Comparison of ENCODE assay signal across 22 cellular contexts in the genomic region with DNA sequence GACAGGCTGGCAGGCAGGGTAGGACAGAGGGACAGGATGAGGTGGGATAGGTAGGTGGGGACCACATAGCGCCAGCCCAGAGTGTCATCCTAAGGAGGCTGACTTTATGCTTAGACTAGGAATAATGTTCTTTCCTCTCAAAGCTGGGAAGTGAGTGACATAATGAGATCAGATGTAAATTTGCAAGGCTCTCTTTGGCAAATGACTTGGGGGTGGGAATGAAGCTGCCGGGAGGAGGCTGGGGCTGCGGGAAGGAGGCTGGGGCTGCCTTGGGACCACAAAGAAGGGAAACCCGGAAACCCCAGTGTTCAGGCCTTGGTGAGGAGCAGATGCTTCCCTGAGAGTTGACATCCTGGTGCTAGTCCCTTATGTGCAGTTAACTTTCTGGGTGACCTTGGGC.
DNase-seq lines count a peak whose midpoint lies in the region; ATAC-seq and TF ChIP-seq lines count a peak whose summit lies in the region.
"Had no signal": no experiment of that assay in that cellular context is flagged by ENCODE, and none has a peak within 500 bp of the region (broad histone marks: within the 10 kb centered on the region; RNA-seq: fewer than 3 reads in every experiment).

No MANE protein-coding gene starts in this region.

- H3K27me3 ChIP-seq in Peyer's patch: no peaks in the 10 kb centered on the region
- no peaks in the 10 kb centered on the region for H3K27me3 ChIP-seq in upper lobe of left lung
- H3K27me3 ChIP-seq: BE2C; BLaER1 treated with 17β-estradiol and CSF1 and Interleukin-3, amounts not matched to agents 10 nM and 100 nM had no signal

- H3K9me3 ChIP-seq in Peyer's patch (no peaks in the 10 kb centered on the region), upper lobe of left lung (no peaks in the 10 kb centered on the region)
- H3K9me3 ChIP-seq: A549; BE2C; BLaER1 treated with 17β-estradiol and CSF1 and Interleukin-3, amounts not matched to agents 10 nM and 100 nM; HAP-1 had no signal

- no peak for TF ChIP-seq EP300 in upper lobe of left lung (IDR thresholded peaks at IDR 0.05)

- ATAC-seq in upper lobe of left lung (ENCODE audit: low FRiP score in 2 of 2): no peak

- TF ChIP-seq POLR2A in Peyer's patch (IDR thresholded peaks at IDR 0.05) (no peak), upper lobe of left lung (IDR thresholded peaks at IDR 0.05) (no peak)

- TF ChIP-seq CTCF in Peyer's patch (IDR thresholded peaks at IDR 0.05) (no peak), coronary artery (IDR thresholded peaks at IDR 0.05) (no peak), upper lobe of left lung (IDR thresholded peaks at IDR 0.05) (no peak)

- 92 to 93% methylated on average over 4 of the region's 4 CpGs for WGBS in upper lobe of left lung, 2 donors

- H3K27ac ChIP-seq in Peyer's patch: no peak overlapping the region
- no peak overlapping the region for H3K27ac ChIP-seq in coronary artery
- no peak overlapping the region for H3K27ac ChIP-seq in upper lobe of left lung
- H3K27ac ChIP-seq: A549; BLaER1 treated with 17β-estradiol and CSF1 and Interleukin-3, amounts not matched to agents 10 nM and 100 nM had no signal

- no peak overlapping the region for H3K4me3 ChIP-seq in Peyer's patch
- H3K4me3 ChIP-seq in coronary artery: no peak overlapping the region
- H3K4me3 ChIP-seq in upper lobe of left lung: no peak overlapping the region
- H3K4me3 ChIP-seq: A549; BLaER1 treated with 17β-estradiol and CSF1 and Interleukin-3, amounts not matched to agents 10 nM and 100 nM; HAP-1 had no signal

- no peaks in the 10 kb centered on the region for H3K4me1 ChIP-seq in Peyer's patch
- no peaks in the 10 kb centered on the region for H3K4me1 ChIP-seq in upper lobe of left lung
- H3K4me1 ChIP-seq: A549, BE2C, HAP-1 had no signal

- H3K36me3 ChIP-seq in Peyer's patch: no peaks in the 10 kb centered on the region
- no peaks in the 10 kb centered on the region for H3K36me3 ChIP-seq in upper lobe of left lung
- H3K36me3 ChIP-seq: BE2C; BLaER1 treated with 17β-estradiol and CSF1 and Interleukin-3, amounts not matched to agents 10 nM and 100 nM; HAP-1 had no signal

- DNase-seq in Peyer's patch: peak in 2 of 3 donors; percentile 11 to 13
- peak; percentile 36 for DNase-seq in coronary artery (ENCODE audit: low spot score)
- peak; percentile 43 for DNase-seq in islet precursor cell
- DNase-seq in putamen (ENCODE audit: low spot score): peak; percentile 61
- DNase-seq in superior temporal gyrus (ENCODE audit: extremely low spot score): no peak
- no peak for DNase-seq in hypothalamus (lab: John Stamatoyannopoulos, UW)
- no peak for DNase-seq in upper lobe of left lung
- DNase-seq in stimulated activated naive CD4-positive, alpha-beta T cell (lab: John Stamatoyannopoulos, UW): no peak
- DNase-seq: 8988T; ACHN; AML-193; BE2C; Calu3; CD4-positive, alpha-beta memory T cell; COR-L47; DMS53; DMS79 treated with DMSO at 0.1 percent for 48 hours; GF-D8; GOT3 had no signal

Comparison
In these comparisons a context has a peak if more than half of its experiments do, and no peak if none do; other contexts are left out.
1. DNase-seq: peak in Peyer's patch (2 of 3), coronary artery (single experiment), islet precursor cell (single experiment) and putamen (single experiment); none in superior temporal gyrus (single experiment), hypothalamus (0 of 51), upper lobe of left lung (0 of 2) and stimulated activated naive CD4-positive, alpha-beta T cell (0 of 6).